ENCODE assay signal across 24 cellular contexts in the genomic region with DNA sequence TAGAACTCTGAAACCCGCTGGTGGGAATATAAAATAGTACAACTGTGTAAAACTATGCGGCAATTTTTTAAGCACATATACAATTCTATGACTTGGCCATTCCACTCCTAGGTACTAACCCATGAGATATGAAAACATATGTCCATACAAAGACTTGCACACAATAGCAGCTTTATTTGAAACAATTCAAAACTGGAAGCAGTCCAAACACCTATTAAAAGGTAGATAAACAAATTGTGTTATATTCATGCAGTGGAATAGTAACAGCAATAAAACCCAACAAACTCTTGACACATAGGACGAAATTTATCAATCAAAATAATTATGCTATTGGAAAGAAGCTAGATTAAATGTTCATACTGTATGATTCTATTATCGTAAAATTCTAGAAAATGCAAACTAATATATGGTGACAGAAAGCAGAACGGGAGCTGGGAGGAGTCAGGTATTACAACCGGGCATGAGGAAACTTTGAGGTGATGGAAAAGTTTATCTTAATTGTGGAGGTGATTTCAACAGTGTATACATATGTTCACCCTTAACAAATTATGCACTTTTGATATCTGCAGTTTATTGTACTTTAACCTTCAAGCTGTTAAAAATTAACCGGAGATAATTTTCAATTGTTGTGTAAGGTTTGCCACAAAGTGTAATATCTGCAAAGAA. TPM values are rescaled to one million over a fixed set of nuclear protein-coding genes. Genes with fewer than 3 reads are reported as not detected.
DNase-seq lines count a peak whose midpoint lies in the region; ATAC-seq, FAIRE-seq and TF ChIP-seq lines count a peak whose summit lies in the region.
"Had no signal": no experiment of that assay in that cellular context is flagged by ENCODE, and none has a peak within 500 bp of the region (broad histone marks: within the 10 kb centered on the region; RNA-seq: fewer than 3 reads in every experiment).

No MANE protein-coding gene starts in this region.

- no peak for TF ChIP-seq EP300 in A549 (IDR thresholded peaks at IDR 0.05)

- H3K4me3 ChIP-seq in A549 (no peak overlapping the region), duodenal mucosa (ENCODE audit: low read depth in 1 of 2, low read length in 2 of 2) (peak overlapping the region; percentile 28 to 41), mucosa of descending colon (no peak overlapping the region)
- H3K4me3 ChIP-seq: BLaER1, PC-9 had no signal

- no peak overlapping the region for H3K9ac ChIP-seq in duodenal mucosa (ENCODE audit: low read depth in 1 of 2, low read length in 2 of 2)
- H3K9ac ChIP-seq: BLaER1 had no signal

- TF ChIP-seq RAD21 in A549 (conservative IDR thresholded peaks at IDR 0.05 in 1 of 2, IDR thresholded peaks at IDR 0.05 in 1 of 2): no peak

- DNase-seq in A549 (ENCODE audit: low read depth in 1 of 2, low spot score in 1 of 2) (no peak), HuH-7 (ENCODE audit: low spot score) (peak; percentile 41), mucosa of descending colon (peak in 1 of 3 donors; percentile 22), hypothalamus (lab: John Stamatoyannopoulos, UW) (no peak), GF-D8 (lab: John Stamatoyannopoulos, UW) (no peak), KBM-7 (no peak)
- DNase-seq: CD4-positive, alpha-beta memory T cell; DMS79; HFFc6; NCI-H1092 treated with DMSO at 0.1 percent for 48 hours; NCI-H2081; NCI-H2171 treated with DMSO at 0.1 percent for 48 hours; NCI-H446 treated with DMSO at 0.1 percent for 48 hours; NCI-H82; PC-9; SIG-M5 had no signal

- H3K4me1 ChIP-seq in A549: peaks cover 26% of the 10 kb centered on the region
- peaks cover 5 to 9% of the 10 kb centered on the region in 2 donors for H3K4me1 ChIP-seq in duodenal mucosa (ENCODE audit: control insufficient read depth in 1 of 2, insufficient read depth in 2 of 2, low read length in 2 of 2)
- H3K4me1 ChIP-seq in mucosa of descending colon (ENCODE audit: low read depth): no peaks in the 10 kb centered on the region
- H3K4me1 ChIP-seq: BLaER1 had no signal

- H3K36me3 ChIP-seq in duodenal mucosa (ENCODE audit: control insufficient read depth in 1 of 2, insufficient read depth in 2 of 2, low read length in 2 of 2) (peaks cover 19 to 22% of the 10 kb centered on the region in 2 donors), mucosa of descending colon (ENCODE audit: low read depth) (no peaks in the 10 kb centered on the region)

- H3K27ac ChIP-seq in A549 (no peak overlapping the region), duodenal mucosa (ENCODE audit: low read depth, low read length) (no peak overlapping the region)
- H3K27ac ChIP-seq: BLaER1, PC-9, RWPE1 had no signal

- CTCF ChIA-PET in A549 (lab: Yijun Ruan, JAX): interaction anchor here (0.6 to 7.3 kb wide), 11 partner anchors 12 to 436 kb away, joined by 3 to 115 read pairs (median 4); no protein-coding TSS in a partner anchor

- no peak overlapping the region for H3K4me2 ChIP-seq in A549
- H3K4me2 ChIP-seq: BLaER1, PC-9 had no signal

- FAIRE-seq in A549 (lab: Jason Lieb, UNC): peak; percentile 18

- H3K9me3 ChIP-seq in A549 (peaks cover 17% of the 10 kb centered on the region), duodenal mucosa (ENCODE audit: control insufficient read depth in 1 of 2, low read length in 2 of 2) (peaks cover 5 to 20% of the 10 kb centered on the region in 2 donors), mucosa of descending colon (peaks cover 17% of the 10 kb centered on the region)

- ATAC-seq in A549 (no peak), mucosa of descending colon (peak; percentile 94), GM21390 (IDR thresholded peaks at IDR 0.05; ENCODE audit: unreplicated experiment) (no peak)
- ATAC-seq: SK-N-SH treated with all-trans-retinoic acid at 6 μM for 48 hours had no signal

- H3K27me3 ChIP-seq in duodenal mucosa (ENCODE audit: control insufficient read depth in 1 of 2, insufficient read depth in 2 of 2, low read length in 2 of 2): no peaks in the 10 kb centered on the region
- H3K27me3 ChIP-seq: BLaER1 had no signal

- intact Hi-C loops in mucosa of descending colon (cut with DNase I, micrococcal nuclease): no loop called here

- TF ChIP-seq POLR2A in A549 (IDR thresholded peaks at IDR 0.05; ENCODE audit: low read length): no peak

- no peak for TF ChIP-seq CTCF in A549 (IDR thresholded peaks at IDR 0.05)
- no peak for TF ChIP-seq CTCF in mucosa of descending colon (IDR thresholded peaks at IDR 0.05)

- in situ Hi-C loops in KBM-7 (cut with MboI; ENCODE audit: low pct_unique_long_range_greater_than_20kb, low sequenced_read_pairs): loop anchor here (25.0 kb wide), 1 partner anchor 122 kb away; a partner anchor contains a TSS

- 61% methylated on average over 7 of the region's 7 CpGs for WGBS in A549 (ENCODE audit: missing lambda C conversion rate)

- POLR2A ChIA-PET in A549 (lab: Yijun Ruan, JAX): no interaction called here

TF ChIP-seq in A549, 52 proteins besides CTCF, POLR2A, EP300 and RAD21 (continues in another document):
- TF ChIP-seq, protein P1, sequence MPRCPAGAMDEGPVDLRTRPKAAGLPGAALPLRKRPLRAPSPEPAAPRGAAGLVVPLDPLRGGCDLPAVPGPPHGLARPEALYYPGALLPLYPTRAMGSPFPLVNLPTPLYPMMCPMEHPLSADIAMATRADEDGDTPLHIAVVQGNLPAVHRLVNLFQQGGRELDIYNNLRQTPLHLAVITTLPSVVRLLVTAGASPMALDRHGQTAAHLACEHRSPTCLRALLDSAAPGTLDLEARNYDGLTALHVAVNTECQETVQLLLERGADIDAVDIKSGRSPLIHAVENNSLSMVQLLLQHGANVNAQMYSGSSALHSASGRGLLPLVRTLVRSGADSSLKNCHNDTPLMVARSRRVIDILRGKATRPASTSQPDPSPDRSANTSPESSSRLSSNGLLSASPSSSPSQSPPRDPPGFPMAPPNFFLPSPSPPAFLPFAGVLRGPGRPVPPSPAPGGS (IDR thresholded peaks at IDR 0.05): no peak
- TF ChIP-seq SREBF2 (IDR thresholded peaks at IDR 0.05) (no peak), ZNF302 (CRISPR knock-in tag; IDR thresholded peaks at IDR 0.05) (no peak), MAZ (IDR thresholded peaks at IDR 0.05; ENCODE audit: borderline replicate concordance, low read depth, low read length) (no peak), NFE2L2 (conservative IDR thresholded peaks at IDR 0.05; ENCODE audit: low read length) (no peak), CEBPB (IDR thresholded peaks at IDR 0.05) (no peak), CHD2 (IDR thresholded peaks at IDR 0.05; ENCODE audit: low read length, partially characterized antibody) (no peak), GATA3 (IDR thresholded peaks at IDR 0.05; ENCODE audit: borderline replicate concordance) (no peak), BHLHE40 (IDR thresholded peaks at IDR 0.05; ENCODE audit: low read depth, low read length) (no peak), RFX5 (IDR thresholded peaks at IDR 0.05) (no peak), ZSCAN20 (CRISPR knock-in tag; IDR thresholded peaks at IDR 0.05) (no peak), POLR2AphosphoS2 (conservative IDR thresholded peaks at IDR 0.05; ENCODE audit: low read length) (no peak), ESRRA (IDR thresholded peaks at IDR 0.05; ENCODE audit: borderline replicate concordance, low read length) (no peak)
- TF ChIP-seq, protein P2, sequence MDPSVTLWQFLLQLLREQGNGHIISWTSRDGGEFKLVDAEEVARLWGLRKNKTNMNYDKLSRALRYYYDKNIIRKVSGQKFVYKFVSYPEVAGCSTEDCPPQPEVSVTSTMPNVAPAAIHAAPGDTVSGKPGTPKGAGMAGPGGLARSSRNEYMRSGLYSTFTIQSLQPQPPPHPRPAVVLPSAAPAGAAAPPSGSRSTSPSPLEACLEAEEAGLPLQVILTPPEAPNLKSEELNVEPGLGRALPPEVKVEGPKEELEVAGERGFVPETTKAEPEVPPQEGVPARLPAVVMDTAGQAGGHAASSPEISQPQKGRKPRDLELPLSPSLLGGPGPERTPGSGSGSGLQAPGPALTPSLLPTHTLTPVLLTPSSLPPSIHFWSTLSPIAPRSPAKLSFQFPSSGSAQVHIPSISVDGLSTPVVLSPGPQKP (IDR thresholded peaks at IDR 0.05; ENCODE audit: low read depth, low read length): no peak
- TF ChIP-seq, protein P3, sequence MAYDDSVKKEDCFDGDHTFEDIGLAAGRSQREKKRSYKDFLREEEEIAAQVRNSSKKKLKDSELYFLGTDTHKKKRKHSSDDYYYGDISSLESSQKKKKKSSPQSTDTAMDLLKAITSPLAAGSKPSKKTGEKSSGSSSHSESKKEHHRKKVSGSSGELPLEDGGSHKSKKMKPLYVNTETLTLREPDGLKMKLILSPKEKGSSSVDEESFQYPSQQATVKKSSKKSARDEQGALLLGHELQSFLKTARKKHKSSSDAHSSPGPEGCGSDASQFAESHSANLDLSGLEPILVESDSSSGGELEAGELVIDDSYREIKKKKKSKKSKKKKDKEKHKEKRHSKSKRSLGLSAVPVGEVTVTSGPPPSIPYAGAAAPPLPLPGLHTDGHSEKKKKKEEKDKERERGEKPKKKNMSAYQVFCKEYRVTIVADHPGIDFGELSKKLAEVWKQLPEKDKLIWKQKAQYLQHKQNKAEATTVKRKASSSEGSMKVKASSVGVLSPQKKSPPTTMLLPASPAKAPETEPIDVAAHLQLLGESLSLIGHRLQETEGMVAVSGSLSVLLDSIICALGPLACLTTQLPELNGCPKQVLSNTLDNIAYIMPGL (CRISPR knock-in tag; IDR thresholded peaks at IDR 0.05; ENCODE audit: borderline replicate concordance): no peak
- TF ChIP-seq, protein P4, sequence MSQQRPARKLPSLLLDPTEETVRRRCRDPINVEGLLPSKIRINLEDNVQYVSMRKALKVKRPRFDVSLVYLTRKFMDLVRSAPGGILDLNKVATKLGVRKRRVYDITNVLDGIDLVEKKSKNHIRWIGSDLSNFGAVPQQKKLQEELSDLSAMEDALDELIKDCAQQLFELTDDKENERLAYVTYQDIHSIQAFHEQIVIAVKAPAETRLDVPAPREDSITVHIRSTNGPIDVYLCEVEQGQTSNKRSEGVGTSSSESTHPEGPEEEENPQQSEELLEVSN (IDR thresholded peaks at IDR 0.05; ENCODE audit: borderline replicate concordance, low read depth): no peak

RNA-seq across cellular contexts. Expression of a gene that starts 0.8 kb away (rescaled TPM):
- 2.2 and 3.9 TPM in 2 replicates for polyA plus RNA-seq in A549 (2011; rRNA removed)
- 0.24 and 0.34 TPM in 2 replicates for polyA plus RNA-seq in A549 (2012; cell fraction: cytosol; rRNA removed)
- 0.38 and 0.39 TPM in 2 replicates for polyA plus RNA-seq in A549 (2012; cell fraction: nucleus; rRNA removed)
- 2.0 to 2.4 TPM (median 2.3 TPM) in 3 replicates for polyA plus RNA-seq in A549 (2017; fragmentation: RNase III; extraction: RNeasy Plus Mini Kit Qiagen cat#74134 plus additional on column Dnase treatment)
- polyA minus RNA-seq in A549 (2011; rRNA and poly(A)+ RNA removed): 0.39 and 1.2 TPM in 2 replicates
- total RNA-seq in mucosa of descending colon: 1 to 10 TPM in 1 of 3 donors, under 1 TPM in 2; 0.38 to 1.3 (median 0.65) TPM
- total RNA-seq: HFFc6, LHCN-M2 had no signal
- polyA plus RNA-seq: CD4-positive, alpha-beta memory T cell; IgD-negative memory B cell had no signal

RNA-seq across cellular contexts. Expression of a gene that starts 29.2 kb away (rescaled TPM):
- polyA plus RNA-seq in A549 (2011; rRNA removed) (1.8 and 2.6 TPM in 2 replicates), A549 (2017; fragmentation: RNase III; extraction: RNeasy Plus Mini Kit Qiagen cat#74134 plus additional on column Dnase treatment) (0.66 to 1.1 TPM (median 0.94 TPM) in 3 replicates)
- 0.76 and 0.87 TPM in 2 replicates for polyA plus RNA-seq in A549 (2012; cell fraction: cytosol; rRNA removed)
- 0.62 and 0.80 TPM in 2 replicates for polyA plus RNA-seq in A549 (2012; cell fraction: nucleus; rRNA removed)
- 2.4 and 3.3 TPM in 2 replicates for polyA minus RNA-seq in A549 (2011; rRNA and poly(A)+ RNA removed)
- 10 to 100 TPM in 2 of 3 donors, 1 to 10 TPM in 1; 8.4 to 16.0 (median 13.4) TPM for total RNA-seq in mucosa of descending colon
- total RNA-seq: HT1080 had no signal

Comparison
In these comparisons a context has a peak if more than half of its experiments do, and no peak if none do; other contexts are left out.
1. H3K4me3 ChIP-seq: peak in duodenal mucosa (2 of 2); none in A549 (single experiment) and mucosa of descending colon (single experiment).